In the genomic region with DNA sequence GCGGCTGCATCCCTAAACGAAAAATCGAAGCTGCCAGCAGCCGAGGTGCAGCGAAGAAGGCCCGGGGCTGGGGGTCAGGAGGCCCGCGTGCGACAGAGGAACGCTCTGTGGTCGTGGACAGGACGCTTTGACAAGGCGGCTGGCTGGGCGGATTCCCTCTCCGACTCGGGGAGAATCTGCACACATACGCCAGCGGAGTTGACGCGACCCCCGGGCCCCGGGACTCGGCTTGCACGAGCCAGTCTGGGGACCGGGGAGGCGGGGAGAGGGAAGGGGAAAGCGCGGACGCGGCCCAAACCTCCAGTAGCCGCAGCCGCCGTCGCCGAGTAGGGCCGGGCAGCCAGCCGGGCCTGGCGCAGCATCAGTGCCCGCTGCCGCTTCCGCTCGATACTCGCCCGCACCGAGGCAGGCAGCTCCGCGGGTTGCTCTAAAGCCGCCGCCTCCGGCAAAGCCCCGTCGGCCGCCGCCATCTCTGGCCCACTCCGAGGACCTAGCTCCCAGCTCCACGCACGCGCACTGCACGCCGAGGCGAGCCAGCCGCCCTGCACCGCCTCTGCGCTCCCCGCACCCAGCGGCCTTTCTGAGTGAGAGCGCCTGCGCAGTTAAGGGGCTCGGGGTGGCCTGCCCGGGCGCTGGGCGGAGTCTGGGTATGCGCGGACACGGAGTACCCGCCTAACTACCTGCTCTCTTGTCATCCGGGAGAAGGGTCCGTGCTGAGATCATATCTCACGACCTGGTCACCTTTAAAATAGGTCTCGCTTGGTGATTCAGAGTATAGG, we compare ENCODE assay signal across 8 cellular contexts. TPM values are rescaled to one million over a fixed set of nuclear protein-coding genes. Genes with fewer than 3 reads are reported as not detected.
A peak's percentile ranks its signal among the peaks of the same experiment; 100 is the strongest.
DNase-seq lines count a peak whose midpoint lies in the region; TF ChIP-seq lines count a peak whose summit lies in the region.

A gene (minus strand): TSS at position 518 of the 779 bp plus-strand sequence. CDS start 48 bp downstream, at position 470.

- peak; percentile 99 for DNase-seq in COLO829 (ENCODE audit: low spot score)
- peak; percentile 97 for DNase-seq in GM20000 (ENCODE audit: low spot score)
- DNase-seq in HT-29 (ENCODE audit: low spot score), result peak; percentile 96
- peak; percentile 95 for DNase-seq in NK-92 treated with Interleukin-12 subunit alpha and Interleukin-12 subunit beta, amount 100 ng/mL, for 24 hours (lab: John Stamatoyannopoulos, UW)
- peak; percentile 94 to 97 for DNase-seq in activated CD8-positive, alpha-beta memory T cell treated with anti-CD3 and anti-CD28 coated beads for 4 hours (ENCODE audit: low read depth in 2 of 2)
- peak; percentile 93 to 96 (median 96) for DNase-seq in effector memory CD4-positive, alpha-beta T cell
- peak; percentile 94 for DNase-seq in mesenchymal stem cell
- DNase-seq in stimulated activated CD8-positive, alpha-beta memory T cell treated with anti-CD3 and anti-CD28 coated beads, Interleukin-12 subunit alpha, Interleukin-12 subunit beta, amount 100 ng/mL, for 24 hours (ENCODE audit: extremely low read depth), result peak; percentile 95

- H2BK5ac ChIP-seq in mesenchymal stem cell (ENCODE audit: low read depth, low read length, poor library complexity, severe bottlenecking), result peak within 1 kb of the TSS; percentile 94

- under 1% methylated on average over 65 of the region's 80 CpGs for WGBS in mesenchymal stem cell

- peak within 1 kb of the TSS; percentile 32 for H2AK5ac ChIP-seq in mesenchymal stem cell (ENCODE audit: low read length, severe bottlenecking)

- H3K4ac ChIP-seq in mesenchymal stem cell (ENCODE audit: low read depth in 1 of 2, low read length in 2 of 2), result peak within 1 kb of the TSS in 1 of 2 experiments; percentile 92

- H4K8ac ChIP-seq in mesenchymal stem cell (ENCODE audit: low read length), result peak within 1 kb of the TSS; percentile 87

- H3K9ac ChIP-seq in mesenchymal stem cell (ENCODE audit: low read length), result peak within 1 kb of the TSS; percentile 91

- H3K14ac ChIP-seq in mesenchymal stem cell (ENCODE audit: low read length in 2 of 2), result peak within 1 kb of the TSS in 1 of 2 experiments; percentile 99

- H3K23ac ChIP-seq in mesenchymal stem cell (ENCODE audit: low read length in 2 of 2), result peak within 1 kb of the TSS in 1 of 2 experiments; percentile 100

- no peak within 1 kb of the TSS for H2BK15ac ChIP-seq in mesenchymal stem cell (ENCODE audit: low read depth, poor library complexity, severe bottlenecking)

- peak within 1 kb of the TSS; percentile 91 to 99 for H3K18ac ChIP-seq in mesenchymal stem cell (ENCODE audit: low read depth in 1 of 2, low read length in 2 of 2)

- TF ChIP-seq CTCF in GM20000 (IDR thresholded peaks at IDR 0.05; ENCODE audit: extremely low read depth, missing control alignments), result no peak

- peak within 1 kb of the TSS; percentile 63 for H3K27ac ChIP-seq in effector memory CD4-positive, alpha-beta T cell (ENCODE audit: insufficient read depth, low read length, poor library complexity, severe bottlenecking)
- peak within 1 kb of the TSS; percentile 78 for H3K27ac ChIP-seq in mesenchymal stem cell (ENCODE audit: low read length, poor library complexity, severe bottlenecking)

- H3K27me3 ChIP-seq in effector memory CD4-positive, alpha-beta T cell (replicated peaks; ENCODE audit: control insufficient read depth, insufficient read depth, low read length, poor library complexity, severe bottlenecking), result no peaks in the 10 kb centered on the region
- H3K27me3 ChIP-seq in mesenchymal stem cell (ENCODE audit: control insufficient read depth in 1 of 2, insufficient read depth in 1 of 2, low read length in 2 of 2), result no peaks in the 10 kb centered on the region

- H3K36me3 ChIP-seq in effector memory CD4-positive, alpha-beta T cell (ENCODE audit: control insufficient read depth, insufficient read depth, low read length), result no peaks in the 10 kb centered on the region
- H3K36me3 ChIP-seq in mesenchymal stem cell (ENCODE audit: control insufficient read depth in 1 of 2, insufficient read depth in 2 of 2, low read depth in 1 of 2, low read length in 2 of 2), result peaks cover 0 to 14% of the 10 kb centered on the region in 2 experiments

- H4K91ac ChIP-seq in mesenchymal stem cell (ENCODE audit: low read length), result peak within 1 kb of the TSS; percentile 88

- peak within 1 kb of the TSS; percentile 70 for H3K4me3 ChIP-seq in effector memory CD4-positive, alpha-beta T cell (ENCODE audit: insufficient read depth, low read depth, low read length, poor library complexity, severe bottlenecking)
- peak within 1 kb of the TSS; percentile 90 to 97 for H3K4me3 ChIP-seq in mesenchymal stem cell (ENCODE audit: insufficient read depth in 1 of 2, low read depth in 1 of 2, low read length in 2 of 2)

- H2BK12ac ChIP-seq in mesenchymal stem cell (ENCODE audit: low read length in 2 of 2), result peak within 1 kb of the TSS in 1 of 2 experiments; percentile 90

- peak within 1 kb of the TSS; percentile 77 for H3K4me2 ChIP-seq in mesenchymal stem cell (ENCODE audit: low read length, poor library complexity, severe bottlenecking)

- peak within 1 kb of the TSS; percentile 52 for H2BK120ac ChIP-seq in mesenchymal stem cell (ENCODE audit: low read depth, low read length)

- H2AFZ ChIP-seq in mesenchymal stem cell (ENCODE audit: low read depth, low read length), result peak within 1 kb of the TSS; percentile 94

- no peaks in the 10 kb centered on the region for H3K9me3 ChIP-seq in effector memory CD4-positive, alpha-beta T cell (ENCODE audit: control insufficient read depth, low read length)
- H3K9me3 ChIP-seq in mesenchymal stem cell (ENCODE audit: control insufficient read depth, low read length), result no peaks in the 10 kb centered on the region

- peaks cover 9% of the 10 kb centered on the region for H3K79me1 ChIP-seq in mesenchymal stem cell (replicated peaks; ENCODE audit: low read length, poor library complexity, severe bottlenecking)

- H3K4me1 ChIP-seq in effector memory CD4-positive, alpha-beta T cell (ENCODE audit: control insufficient read depth, insufficient read depth, low read length, poor library complexity, severe bottlenecking), result peaks cover 28% of the 10 kb centered on the region
- H3K4me1 ChIP-seq in mesenchymal stem cell (ENCODE audit: control insufficient read depth, insufficient read depth, low read depth, low read length), result peaks cover 5% of the 10 kb centered on the region

RNA-seq across cellular contexts. Expression of the gene that starts here (rescaled TPM):
- 5.7 and 7.1 TPM in 2 replicates for total RNA-seq in HT-29 (2014; rRNA removed; shearing (Covaris generic))
- polyA plus RNA-seq in mesenchymal stem cell (2013, experiment 1 of 2), result 20.0 TPM
- polyA plus RNA-seq in mesenchymal stem cell (2013, experiment 2 of 2), result 20.4 TPM

Comparison
In these comparisons a context has a peak if more than half of its experiments do, and no peak if none do; other contexts are left out.
1. Peak in every context shown above with its lines: DNase-seq, H3K4me3 ChIP-seq and H3K27ac ChIP-seq.